7 cellular contexts compared by ENCODE assay signal in genomic region chr4:120613778-120614177, GRCh38.
"Had no signal": no experiment of that assay in that cellular context is flagged by ENCODE, and none has a peak within 500 bp of the region (broad histone marks: within the 10 kb centered on the region; RNA-seq: fewer than 3 reads in every experiment).

No MANE protein-coding gene starts in this region.

- H3K4me2 ChIP-seq: KMS-11 had no signal

- FAIRE-seq: HTR-8/SVneo had no signal

- H3K27ac ChIP-seq: KMS-11 had no signal

- H3K9ac ChIP-seq: KMS-11 had no signal

- DNase-seq: GOT3, H9, HCEC 1CT, Karpas-422, KBM-7 had no signal
